21 cellular contexts compared by ENCODE assay signal in genomic region chr1:220872296-220872695, GRCh38.
"Had no signal": no experiment of that assay in that cellular context is flagged by ENCODE, and none has a peak within 500 bp of the region (broad histone marks: within the 10 kb centered on the region; RNA-seq: fewer than 3 reads in every experiment).

No MANE protein-coding gene starts in this region.

- ATAC-seq: left cardiac atrium; natural killer cell treated with Interleukin-12 subunit alpha and Interleukin-12 subunit beta and Interleukin-15 and Interleukin-18, amount 100 ng/mL, for 72 hours; right cardiac atrium; stimulated activated effector memory CD8-positive, alpha-beta T cell treated with anti-CD3 and anti-CD28 coated beads, Interleukin-12 subunit alpha, Interleukin-12 subunit beta, amount 100 ng/mL, for 72 hours; upper lobe of right lung had no signal

- H3K79me2 ChIP-seq: hepatocyte had no signal

- H3K36me3 ChIP-seq: neural progenitor cell, ovary, tibial artery, upper lobe of right lung, vagina had no signal

- H2AFZ ChIP-seq: hepatocyte, neural progenitor cell had no signal

- H3K4me3 ChIP-seq: coronary artery, dorsolateral prefrontal cortex, hepatocyte, neural progenitor cell, ovary, smooth muscle cell, tibial artery, upper lobe of right lung, vagina had no signal

- H3K4me2 ChIP-seq: hepatocyte, neural progenitor cell, smooth muscle cell had no signal

- H3K9me3 ChIP-seq: ovary, tibial artery, upper lobe of right lung, vagina had no signal

- H3K27ac ChIP-seq: coronary artery, dorsolateral prefrontal cortex, hepatocyte, neural progenitor cell, ovary, tibial artery, upper lobe of right lung, vagina had no signal

- DNase-seq: dorsolateral prefrontal cortex; effector CD8-positive, alpha-beta T cell; foreskin melanocyte; head of caudate nucleus; kidney; left cardiac atrium; mammary epithelial cell; nucleus accumbens; ovary; right cardiac atrium; stimulated activated CD4-positive, alpha-beta T cell treated with anti-CD3 and anti-CD28 coated beads, Interleukin-4, amount 100 ng/mL, for 1 hour; stimulated activated CD8-positive, alpha-beta memory T cell treated with anti-CD3 and anti-CD28 coated beads, Interleukin-4, amount 100 ng/mL, for 48 hours; tibial artery; upper lobe of right lung had no signal

- H3K9ac ChIP-seq: neural progenitor cell had no signal

- H3K27me3 ChIP-seq: ovary, tibial artery, upper lobe of right lung, vagina had no signal
